Comparison of ENCODE assay signal across 8 cellular contexts in the genomic region with DNA sequence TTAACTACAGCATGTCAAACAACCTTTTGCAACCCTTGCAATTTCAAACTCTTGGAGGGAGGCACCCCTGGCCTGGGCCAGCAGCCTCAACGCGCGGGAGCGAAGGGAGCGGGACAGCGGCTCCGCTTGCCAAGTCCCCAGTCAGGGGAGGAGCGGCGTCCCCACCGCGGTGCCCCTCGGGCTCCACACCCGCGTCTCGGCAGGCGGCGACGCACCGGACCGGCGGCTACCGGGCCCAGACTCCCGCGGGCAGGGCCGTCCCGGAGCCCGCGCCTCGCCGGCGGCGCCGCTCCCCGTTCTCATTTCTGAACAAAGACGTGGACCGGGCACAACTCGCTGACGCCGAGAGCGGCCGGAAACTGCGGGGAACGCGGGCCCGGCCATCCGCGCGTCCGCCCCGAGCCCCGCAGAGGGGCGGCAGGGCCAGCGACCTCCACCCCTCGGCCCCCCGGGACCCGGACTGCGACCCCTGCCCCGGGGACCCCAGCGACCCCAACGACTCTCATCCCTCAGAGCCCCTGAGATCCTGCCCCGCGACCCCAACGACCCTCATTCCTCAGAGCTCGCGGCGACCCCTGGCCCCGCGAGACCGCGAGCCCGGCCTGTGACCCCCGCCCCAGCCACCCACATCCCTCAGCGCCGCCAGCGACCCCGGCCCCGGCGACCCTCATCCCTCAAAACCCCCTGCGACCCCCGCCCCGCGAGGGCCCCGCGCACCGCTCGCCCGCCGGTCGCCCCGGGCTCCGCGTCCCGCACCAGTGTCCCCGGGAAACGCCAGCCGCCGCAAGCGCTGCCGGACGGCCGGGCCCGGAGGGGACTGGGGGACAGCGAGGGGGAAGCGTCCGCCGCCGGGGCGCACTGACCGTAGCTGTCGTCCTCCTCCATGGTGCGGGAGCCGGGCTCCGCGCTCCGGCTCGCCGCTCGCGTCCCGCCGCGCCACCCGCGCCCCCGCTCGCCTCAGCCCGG. TPM values are rescaled to one million over a fixed set of nuclear protein-coding genes. Genes with fewer than 3 reads are reported as not detected.
DNase-seq lines count a peak whose midpoint lies in the region; ATAC-seq and TF ChIP-seq lines count a peak whose summit lies in the region.

A gene with protein sequence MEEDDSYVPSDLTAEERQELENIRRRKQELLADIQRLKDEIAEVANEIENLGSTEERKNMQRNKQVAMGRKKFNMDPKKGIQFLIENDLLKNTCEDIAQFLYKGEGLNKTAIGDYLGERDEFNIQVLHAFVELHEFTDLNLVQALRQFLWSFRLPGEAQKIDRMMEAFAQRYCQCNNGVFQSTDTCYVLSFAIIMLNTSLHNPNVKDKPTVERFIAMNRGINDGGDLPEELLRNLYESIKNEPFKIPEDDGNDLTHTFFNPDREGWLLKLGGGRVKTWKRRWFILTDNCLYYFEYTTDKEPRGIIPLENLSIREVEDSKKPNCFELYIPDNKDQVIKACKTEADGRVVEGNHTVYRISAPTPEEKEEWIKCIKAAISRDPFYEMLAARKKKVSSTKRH (minus strand): TSS at position 935 of the 966 bp plus-strand sequence. CDS start 50 bp downstream, at position 885.

- no peak for TF ChIP-seq CTCF in BE2C (IDR thresholded peaks at IDR 0.05; ENCODE audit: low read depth, low read length)

- H3K4me3 Mint-ChIP-seq in activated CD4-positive, alpha-beta T cell treated with anti-CD3 and anti-CD28 coated beads, Interleukin-2, amount 10 ng/mL, durations not matched to agents 7 days and 5 days: peak within 1 kb of the TSS; percentile 82

- H3K27me3 Mint-ChIP-seq in activated CD4-positive, alpha-beta T cell treated with anti-CD3 and anti-CD28 coated beads, Interleukin-2, amount 10 ng/mL, durations not matched to agents 7 days and 5 days: no peaks in the 10 kb centered on the region

- H3K27ac Mint-ChIP-seq in activated CD4-positive, alpha-beta T cell treated with anti-CD3 and anti-CD28 coated beads, Interleukin-2, amount 10 ng/mL, durations not matched to agents 7 days and 5 days: peak within 1 kb of the TSS; percentile 95

- H3K4me3 ChIP-seq in BE2C (ENCODE audit: low read depth, low read length) (peak within 1 kb of the TSS; percentile 81), mucosa of stomach (ENCODE audit: low read length) (peak within 1 kb of the TSS; percentile 96), thymus (ENCODE audit: low read length) (peak within 1 kb of the TSS; percentile 99)

- H3K36me3 ChIP-seq in BE2C (no peaks in the 10 kb centered on the region; the same call in 1 of the 2 replicates), mucosa of stomach (ENCODE audit: control insufficient read depth, insufficient read depth, low read length) (no peaks in the 10 kb centered on the region), thymus (ENCODE audit: control insufficient read depth, insufficient read depth) (no peaks in the 10 kb centered on the region)

- H3K9me3 ChIP-seq in BE2C (no peaks in the 10 kb centered on the region), mucosa of stomach (ENCODE audit: control insufficient read depth, low read length) (no peaks in the 10 kb centered on the region), thymus (ENCODE audit: control insufficient read depth) (no peaks in the 10 kb centered on the region)

- CTCF ChIA-PET in activated CD4-positive, alpha-beta T cell treated with anti-CD3 and anti-CD28 coated beads, Interleukin-2, amount 10 ng/mL, durations not matched to agents 7 days and 5 days (lab: Charles Lee): interaction anchor here (1.0 to 1.3 kb wide), 3 partner anchors 12 to 64 kb away, joined by 3 to 6 read pairs (median 3); no protein-coding TSS in a partner anchor

- POLR2A ChIA-PET in activated CD4-positive, alpha-beta T cell treated with anti-CD3 and anti-CD28 coated beads, Interleukin-2, amount 10 ng/mL, durations not matched to agents 7 days and 5 days (lab: Charles Lee): no interaction called here

- H3K27ac ChIP-seq in epithelial cell of prostate (peak within 1 kb of the TSS; percentile 75), thymus (ENCODE audit: low read depth) (peak within 1 kb of the TSS; percentile 94)

- peaks cover 52% of the 10 kb centered on the region for H3K4me1 Mint-ChIP-seq in activated CD4-positive, alpha-beta T cell treated with anti-CD3 and anti-CD28 coated beads, Interleukin-2, amount 10 ng/mL, durations not matched to agents 7 days and 5 days

- ATAC-seq in GM19372 (IDR thresholded peaks at IDR 0.05; ENCODE audit: low read depth, unreplicated experiment): peak; percentile 4

- H3K4me1 ChIP-seq in BE2C: 0 out of 2 replicates have a peak, but pooled peaks cover 2% of the 10 kb centered on the region
- peaks cover 14% of the 10 kb centered on the region for H3K4me1 ChIP-seq in mucosa of stomach (ENCODE audit: control insufficient read depth, insufficient read depth, low read length)
- H3K4me1 ChIP-seq in thymus (ENCODE audit: control insufficient read depth, insufficient read depth, low read length): peaks cover 9% of the 10 kb centered on the region

- peak within 1 kb of the TSS; percentile 95 for H3K9ac ChIP-seq in mucosa of stomach (ENCODE audit: low read length)

- peak; percentile 61 for DNase-seq in BE2C
- no peak for DNase-seq in HT1080 (ENCODE audit: low read depth)
- peak; percentile 43 for DNase-seq in activated CD4-positive, alpha-beta T cell treated with anti-CD3 and anti-CD28 coated beads, Interleukin-2, amount 10 ng/mL, durations not matched to agents 7 days and 5 days
- DNase-seq in epithelial cell of prostate (ENCODE audit: low read depth, low spot score): no peak
- DNase-seq in DMS79 treated with DMSO at 0.1 percent for 48 hours (lab: John Stamatoyannopoulos, UW): no peak

- H3K27me3 ChIP-seq in BE2C: no peaks in the 10 kb centered on the region
- H3K27me3 ChIP-seq in mucosa of stomach (ENCODE audit: control insufficient read depth, insufficient read depth, low read length): no peaks in the 10 kb centered on the region
- no peaks in the 10 kb centered on the region for H3K27me3 ChIP-seq in thymus (ENCODE audit: control insufficient read depth, insufficient read depth)

- H3K9me3 Mint-ChIP-seq in activated CD4-positive, alpha-beta T cell treated with anti-CD3 and anti-CD28 coated beads, Interleukin-2, amount 10 ng/mL, durations not matched to agents 7 days and 5 days: no peaks in the 10 kb centered on the region

- WGBS in thymus: under 1% methylated on average over 127 of the region's 127 CpGs

- H3K36me3 Mint-ChIP-seq in activated CD4-positive, alpha-beta T cell treated with anti-CD3 and anti-CD28 coated beads, Interleukin-2, amount 10 ng/mL, durations not matched to agents 7 days and 5 days (ENCODE audit: low read depth): peaks cover 24% of the 10 kb centered on the region

RNA-seq across cellular contexts. Expression of the gene that starts here (rescaled TPM):
- polyA plus RNA-seq in BE2C (2012; ENCODE audit: insufficient read depth, insufficient read length, low read depth): 51.1 TPM
- 13.4 and 14.0 TPM in 2 replicates for total RNA-seq in HT1080 (2014; rRNA removed; shearing (Covaris generic))
- 17.1 and 18.0 TPM in 2 replicates for polyA plus RNA-seq in HT1080 (2015; cell fraction: cytosol; rRNA removed)
- polyA plus RNA-seq in HT1080 (2015; cell fraction: nucleus; rRNA removed): 41.3 and 42.2 TPM in 2 replicates
- 100 to 1,000 TPM; 244 to 251 TPM for total RNA-seq in activated CD4-positive, alpha-beta T cell treated with anti-CD3 and anti-CD28 coated beads, Interleukin-2, amount 10 ng/mL, durations not matched to agents 7 days and 5 days
- 91.7 TPM for polyA plus RNA-seq in thymus

Comparison
In these comparisons a context has a peak if more than half of its experiments do, and no peak if none do; other contexts are left out.
1. RNA of the gene that starts here (total RNA-seq): 244 to 251 TPM in activated CD4-positive, alpha-beta T cell treated with anti-CD3 and anti-CD28 coated beads, Interleukin-2, amount 10 ng/mL, durations not matched to agents 7 days and 5 days; 13.4 to 14.0 TPM in HT1080; every median in the first group is over 10 times any median in the second.
2. DNase-seq: peak in BE2C (single experiment) and activated CD4-positive, alpha-beta T cell treated with anti-CD3 and anti-CD28 coated beads, Interleukin-2, amount 10 ng/mL, durations not matched to agents 7 days and 5 days (single experiment); none in HT1080 (single experiment), epithelial cell of prostate (single experiment) and DMS79 treated with DMSO at 0.1 percent for 48 hours (single experiment).
3. Peak in every context shown above with its lines, with median percentiles within 50 percentile points of each other: H3K4me3 ChIP-seq.